Comparison of ENCODE assay signal across 1 cellular context in genomic region chr15:66497502-66498455, GRCh38.
TF ChIP-seq lines count a peak whose summit lies in the region.

A gene with protein sequence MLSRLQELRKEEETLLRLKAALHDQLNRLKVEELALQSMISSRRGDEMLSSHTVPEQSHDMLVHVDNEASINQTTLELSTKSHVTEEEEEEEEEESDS (minus strand): TSS chr15:66497762. CDS start chr15:66497731, 31 bp downstream.

TF ChIP-seq in HEK293, 187 proteins besides CTCF, POLR2A, EP300 and RAD21 (continued from another document and continues in another):
- TF ChIP-seq ZNF518A (tag by site-specific recombination; conservative IDR thresholded peaks at IDR 0.05; ENCODE audit: low read depth) (no peak), ZNF704 (tag by site-specific recombination; IDR thresholded peaks at IDR 0.05) (0 out of 2 replicates have a peak, but pooled peaks have one; percentile 45), SETDB1 (IDR thresholded peaks at IDR 0.05; ENCODE audit: insufficient read length, low read length) (no peak), ZNF274 (IDR thresholded peaks at IDR 0.05; ENCODE audit: low read length) (no peak), ZNF274 (tag by site-specific recombination; IDR thresholded peaks at IDR 0.05; ENCODE audit: borderline replicate concordance) (no peak), ZNF76 (tag by site-specific recombination; IDR thresholded peaks at IDR 0.05; ENCODE audit: borderline replicate concordance, low read depth) (peak; percentile 58; the same call in 1 of the 2 replicates), ZNF155 (tag by site-specific recombination; IDR thresholded peaks at IDR 0.05) (no peak; the same call in 1 of the 2 replicates), ZNF280C (tag by site-specific recombination; IDR thresholded peaks at IDR 0.05) (no peak), ZNF792 (tag by site-specific recombination; IDR thresholded peaks at IDR 0.05) (0 out of 2 replicates have a peak, but pooled peaks have one; percentile 42), ZNF629 (tag by site-specific recombination; IDR thresholded peaks at IDR 0.05) (peak; percentile 99), ZNF426 (tag by site-specific recombination; IDR thresholded peaks at IDR 0.05) (no peak), ZNF510 (tag by site-specific recombination; IDR thresholded peaks at IDR 0.05; ENCODE audit: insufficient replicate concordance) (no peak), SP3 (tag by site-specific recombination; IDR thresholded peaks at IDR 0.05) (peak; percentile 85), PRDM4 (tag by site-specific recombination; IDR thresholded peaks at IDR 0.05) (no peak; the same call in 1 of the 2 replicates), HOXD13 (CRISPR knock-in tag; IDR thresholded peaks at IDR 0.05; ENCODE audit: borderline replicate concordance) (0 out of 2 replicates have a peak, but pooled peaks have one; percentile 1), SP7 (tag by site-specific recombination; IDR thresholded peaks at IDR 0.05) (peak; percentile 94), ZNF555 (tag by site-specific recombination; conservative IDR thresholded peaks at IDR 0.05) (no peak), ZNF521 (tag by site-specific recombination; IDR thresholded peaks at IDR 0.05) (no peak), GFI1B (tag by site-specific recombination; IDR thresholded peaks at IDR 0.05) (peak; percentile 9; the same call in 1 of the 2 replicates), HOXA7 (CRISPR knock-in tag; IDR thresholded peaks at IDR 0.05; ENCODE audit: borderline replicate concordance) (no peak), ZNF248 (tag by site-specific recombination; IDR thresholded peaks at IDR 0.05) (no peak), MEIS1 (CRISPR knock-in tag; IDR thresholded peaks at IDR 0.05; ENCODE audit: borderline replicate concordance) (no peak)
- TF ChIP-seq, protein P1, sequence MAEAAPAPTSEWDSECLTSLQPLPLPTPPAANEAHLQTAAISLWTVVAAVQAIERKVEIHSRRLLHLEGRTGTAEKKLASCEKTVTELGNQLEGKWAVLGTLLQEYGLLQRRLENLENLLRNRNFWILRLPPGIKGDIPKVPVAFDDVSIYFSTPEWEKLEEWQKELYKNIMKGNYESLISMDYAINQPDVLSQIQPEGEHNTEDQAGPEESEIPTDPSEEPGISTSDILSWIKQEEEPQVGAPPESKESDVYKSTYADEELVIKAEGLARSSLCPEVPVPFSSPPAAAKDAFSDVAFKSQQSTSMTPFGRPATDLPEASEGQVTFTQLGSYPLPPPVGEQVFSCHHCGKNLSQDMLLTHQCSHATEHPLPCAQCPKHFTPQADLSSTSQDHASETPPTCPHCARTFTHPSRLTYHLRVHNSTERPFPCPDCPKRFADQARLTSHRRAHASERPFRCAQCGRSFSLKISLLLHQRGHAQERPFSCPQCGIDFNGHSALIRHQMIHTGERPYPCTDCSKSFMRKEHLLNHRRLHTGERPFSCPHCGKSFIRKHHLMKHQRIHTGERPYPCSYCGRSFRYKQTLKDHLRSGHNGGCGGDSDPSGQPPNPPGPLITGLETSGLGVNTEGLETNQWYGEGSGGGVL (tag by site-specific recombination; IDR thresholded peaks at IDR 0.05) = no peak
- TF ChIP-seq, protein P2, sequence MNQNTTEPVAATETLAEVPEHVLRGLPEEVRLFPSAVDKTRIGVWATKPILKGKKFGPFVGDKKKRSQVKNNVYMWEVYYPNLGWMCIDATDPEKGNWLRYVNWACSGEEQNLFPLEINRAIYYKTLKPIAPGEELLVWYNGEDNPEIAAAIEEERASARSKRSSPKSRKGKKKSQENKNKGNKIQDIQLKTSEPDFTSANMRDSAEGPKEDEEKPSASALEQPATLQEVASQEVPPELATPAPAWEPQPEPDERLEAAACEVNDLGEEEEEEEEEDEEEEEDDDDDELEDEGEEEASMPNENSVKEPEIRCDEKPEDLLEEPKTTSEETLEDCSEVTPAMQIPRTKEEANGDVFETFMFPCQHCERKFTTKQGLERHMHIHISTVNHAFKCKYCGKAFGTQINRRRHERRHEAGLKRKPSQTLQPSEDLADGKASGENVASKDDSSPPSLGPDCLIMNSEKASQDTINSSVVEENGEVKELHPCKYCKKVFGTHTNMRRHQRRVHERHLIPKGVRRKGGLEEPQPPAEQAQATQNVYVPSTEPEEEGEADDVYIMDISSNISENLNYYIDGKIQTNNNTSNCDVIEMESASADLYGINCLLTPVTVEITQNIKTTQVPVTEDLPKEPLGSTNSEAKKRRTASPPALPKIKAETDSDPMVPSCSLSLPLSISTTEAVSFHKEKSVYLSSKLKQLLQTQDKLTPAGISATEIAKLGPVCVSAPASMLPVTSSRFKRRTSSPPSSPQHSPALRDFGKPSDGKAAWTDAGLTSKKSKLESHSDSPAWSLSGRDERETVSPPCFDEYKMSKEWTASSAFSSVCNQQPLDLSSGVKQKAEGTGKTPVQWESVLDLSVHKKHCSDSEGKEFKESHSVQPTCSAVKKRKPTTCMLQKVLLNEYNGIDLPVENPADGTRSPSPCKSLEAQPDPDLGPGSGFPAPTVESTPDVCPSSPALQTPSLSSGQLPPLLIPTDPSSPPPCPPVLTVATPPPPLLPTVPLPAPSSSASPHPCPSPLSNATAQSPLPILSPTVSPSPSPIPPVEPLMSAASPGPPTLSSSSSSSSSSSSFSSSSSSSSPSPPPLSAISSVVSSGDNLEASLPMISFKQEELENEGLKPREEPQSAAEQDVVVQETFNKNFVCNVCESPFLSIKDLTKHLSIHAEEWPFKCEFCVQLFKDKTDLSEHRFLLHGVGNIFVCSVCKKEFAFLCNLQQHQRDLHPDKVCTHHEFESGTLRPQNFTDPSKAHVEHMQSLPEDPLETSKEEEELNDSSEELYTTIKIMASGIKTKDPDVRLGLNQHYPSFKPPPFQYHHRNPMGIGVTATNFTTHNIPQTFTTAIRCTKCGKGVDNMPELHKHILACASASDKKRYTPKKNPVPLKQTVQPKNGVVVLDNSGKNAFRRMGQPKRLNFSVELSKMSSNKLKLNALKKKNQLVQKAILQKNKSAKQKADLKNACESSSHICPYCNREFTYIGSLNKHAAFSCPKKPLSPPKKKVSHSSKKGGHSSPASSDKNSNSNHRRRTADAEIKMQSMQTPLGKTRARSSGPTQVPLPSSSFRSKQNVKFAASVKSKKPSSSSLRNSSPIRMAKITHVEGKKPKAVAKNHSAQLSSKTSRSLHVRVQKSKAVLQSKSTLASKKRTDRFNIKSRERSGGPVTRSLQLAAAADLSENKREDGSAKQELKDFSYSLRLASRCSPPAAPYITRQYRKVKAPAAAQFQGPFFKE (tag by site-specific recombination; IDR thresholded peaks at IDR 0.05; ENCODE audit: borderline replicate concordance) = no peak; the same call in 1 of the 2 replicates
- TF ChIP-seq, protein P3, sequence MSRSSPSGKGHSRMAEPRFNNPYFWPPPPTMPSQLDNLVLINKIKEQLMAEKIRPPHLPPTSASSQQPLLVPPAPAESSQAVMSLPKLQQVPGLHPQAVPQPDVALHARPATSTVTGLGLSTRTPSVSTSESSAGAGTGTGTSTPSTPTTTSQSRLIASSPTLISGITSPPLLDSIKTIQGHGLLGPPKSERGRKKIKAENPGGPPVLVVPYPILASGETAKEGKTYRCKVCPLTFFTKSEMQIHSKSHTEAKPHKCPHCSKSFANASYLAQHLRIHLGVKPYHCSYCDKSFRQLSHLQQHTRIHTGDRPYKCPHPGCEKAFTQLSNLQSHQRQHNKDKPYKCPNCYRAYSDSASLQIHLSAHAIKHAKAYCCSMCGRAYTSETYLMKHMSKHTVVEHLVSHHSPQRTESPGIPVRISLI (tag by site-specific recombination; IDR thresholded peaks at IDR 0.05) = no peak
- TF ChIP-seq, protein P4, sequence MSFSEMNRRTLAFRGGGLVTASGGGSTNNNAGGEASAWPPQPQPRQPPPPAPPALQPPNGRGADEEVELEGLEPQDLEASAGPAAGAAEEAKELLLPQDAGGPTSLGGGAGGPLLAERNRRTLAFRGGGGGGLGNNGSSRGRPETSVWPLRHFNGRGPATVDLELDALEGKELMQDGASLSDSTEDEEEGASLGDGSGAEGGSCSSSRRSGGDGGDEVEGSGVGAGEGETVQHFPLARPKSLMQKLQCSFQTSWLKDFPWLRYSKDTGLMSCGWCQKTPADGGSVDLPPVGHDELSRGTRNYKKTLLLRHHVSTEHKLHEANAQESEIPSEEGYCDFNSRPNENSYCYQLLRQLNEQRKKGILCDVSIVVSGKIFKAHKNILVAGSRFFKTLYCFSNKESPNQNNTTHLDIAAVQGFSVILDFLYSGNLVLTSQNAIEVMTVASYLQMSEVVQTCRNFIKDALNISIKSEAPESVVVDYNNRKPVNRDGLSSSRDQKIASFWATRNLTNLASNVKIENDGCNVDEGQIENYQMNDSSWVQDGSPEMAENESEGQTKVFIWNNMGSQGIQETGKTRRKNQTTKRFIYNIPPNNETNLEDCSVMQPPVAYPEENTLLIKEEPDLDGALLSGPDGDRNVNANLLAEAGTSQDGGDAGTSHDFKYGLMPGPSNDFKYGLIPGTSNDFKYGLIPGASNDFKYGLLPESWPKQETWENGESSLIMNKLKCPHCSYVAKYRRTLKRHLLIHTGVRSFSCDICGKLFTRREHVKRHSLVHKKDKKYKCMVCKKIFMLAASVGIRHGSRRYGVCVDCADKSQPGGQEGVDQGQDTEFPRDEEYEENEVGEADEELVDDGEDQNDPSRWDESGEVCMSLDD (tag by site-specific recombination; IDR thresholded peaks at IDR 0.05) = peak; percentile 98
- TF ChIP-seq, protein P5, sequence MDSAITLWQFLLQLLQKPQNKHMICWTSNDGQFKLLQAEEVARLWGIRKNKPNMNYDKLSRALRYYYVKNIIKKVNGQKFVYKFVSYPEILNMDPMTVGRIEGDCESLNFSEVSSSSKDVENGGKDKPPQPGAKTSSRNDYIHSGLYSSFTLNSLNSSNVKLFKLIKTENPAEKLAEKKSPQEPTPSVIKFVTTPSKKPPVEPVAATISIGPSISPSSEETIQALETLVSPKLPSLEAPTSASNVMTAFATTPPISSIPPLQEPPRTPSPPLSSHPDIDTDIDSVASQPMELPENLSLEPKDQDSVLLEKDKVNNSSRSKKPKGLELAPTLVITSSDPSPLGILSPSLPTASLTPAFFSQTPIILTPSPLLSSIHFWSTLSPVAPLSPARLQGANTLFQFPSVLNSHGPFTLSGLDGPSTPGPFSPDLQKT (IDR thresholded peaks at IDR 0.05; ENCODE audit: borderline replicate concordance, low read depth, low read length) = no peak
